1 cellular context compared by ENCODE assay signal in the genomic region with DNA sequence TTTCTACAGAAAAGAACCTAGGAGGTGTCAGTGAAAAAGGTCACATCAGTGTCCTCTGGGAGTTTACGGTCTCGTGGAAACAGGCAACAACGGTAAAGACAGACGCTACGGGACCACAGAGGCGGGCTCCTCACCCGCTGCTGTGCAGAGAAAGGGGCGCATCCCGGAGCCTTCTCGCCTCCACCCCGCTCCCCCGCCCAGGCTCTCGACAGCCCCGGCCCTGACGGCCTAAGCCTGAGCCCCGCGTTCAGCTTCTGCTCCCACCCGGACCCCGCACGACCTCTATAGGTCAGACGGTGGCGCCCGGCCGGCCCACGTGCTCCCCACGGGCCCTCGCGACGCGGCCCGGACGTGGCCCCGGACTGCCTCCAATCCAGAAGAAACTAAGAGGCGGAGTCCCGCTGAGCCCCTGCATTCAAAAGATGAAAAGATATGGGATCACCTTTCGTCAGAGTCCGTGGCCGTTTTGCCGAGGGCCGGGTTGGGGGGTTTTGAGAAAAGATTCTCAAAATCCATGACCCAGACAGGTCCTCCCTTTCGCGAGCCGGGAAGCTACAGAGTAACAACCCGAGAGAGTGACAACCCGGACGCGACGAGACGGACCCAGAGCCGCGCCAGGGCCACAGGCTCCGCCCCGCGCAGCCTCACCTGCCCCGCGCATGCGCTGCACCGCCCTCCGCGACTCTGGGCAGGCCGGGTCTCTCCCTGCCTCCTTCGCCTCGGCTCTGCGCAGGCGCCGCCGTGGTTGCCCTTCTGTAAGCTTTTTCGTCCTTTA.
TF ChIP-seq lines count a peak whose summit lies in the region.

A gene (minus strand): TSS at position 577 of the 775 bp plus-strand sequence. CDS start 61 bp downstream, at position 516.

TF ChIP-seq in HepG2, 621 proteins besides CTCF, POLR2A, EP300 and RAD21 (continued from another document and continues in another):
- TF ChIP-seq, protein P1, sequence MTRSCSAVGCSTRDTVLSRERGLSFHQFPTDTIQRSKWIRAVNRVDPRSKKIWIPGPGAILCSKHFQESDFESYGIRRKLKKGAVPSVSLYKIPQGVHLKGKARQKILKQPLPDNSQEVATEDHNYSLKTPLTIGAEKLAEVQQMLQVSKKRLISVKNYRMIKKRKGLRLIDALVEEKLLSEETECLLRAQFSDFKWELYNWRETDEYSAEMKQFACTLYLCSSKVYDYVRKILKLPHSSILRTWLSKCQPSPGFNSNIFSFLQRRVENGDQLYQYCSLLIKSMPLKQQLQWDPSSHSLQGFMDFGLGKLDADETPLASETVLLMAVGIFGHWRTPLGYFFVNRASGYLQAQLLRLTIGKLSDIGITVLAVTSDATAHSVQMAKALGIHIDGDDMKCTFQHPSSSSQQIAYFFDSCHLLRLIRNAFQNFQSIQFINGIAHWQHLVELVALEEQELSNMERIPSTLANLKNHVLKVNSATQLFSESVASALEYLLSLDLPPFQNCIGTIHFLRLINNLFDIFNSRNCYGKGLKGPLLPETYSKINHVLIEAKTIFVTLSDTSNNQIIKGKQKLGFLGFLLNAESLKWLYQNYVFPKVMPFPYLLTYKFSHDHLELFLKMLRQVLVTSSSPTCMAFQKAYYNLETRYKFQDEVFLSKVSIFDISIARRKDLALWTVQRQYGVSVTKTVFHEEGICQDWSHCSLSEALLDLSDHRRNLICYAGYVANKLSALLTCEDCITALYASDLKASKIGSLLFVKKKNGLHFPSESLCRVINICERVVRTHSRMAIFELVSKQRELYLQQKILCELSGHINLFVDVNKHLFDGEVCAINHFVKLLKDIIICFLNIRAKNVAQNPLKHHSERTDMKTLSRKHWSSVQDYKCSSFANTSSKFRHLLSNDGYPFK (CRISPR knock-in tag; IDR thresholded peaks at IDR 0.05; ENCODE audit: borderline replicate concordance), result peak; percentile 87
- TF ChIP-seq RORA (CRISPR knock-in tag; IDR thresholded peaks at IDR 0.05), result no peak
- TF ChIP-seq, protein P2, sequence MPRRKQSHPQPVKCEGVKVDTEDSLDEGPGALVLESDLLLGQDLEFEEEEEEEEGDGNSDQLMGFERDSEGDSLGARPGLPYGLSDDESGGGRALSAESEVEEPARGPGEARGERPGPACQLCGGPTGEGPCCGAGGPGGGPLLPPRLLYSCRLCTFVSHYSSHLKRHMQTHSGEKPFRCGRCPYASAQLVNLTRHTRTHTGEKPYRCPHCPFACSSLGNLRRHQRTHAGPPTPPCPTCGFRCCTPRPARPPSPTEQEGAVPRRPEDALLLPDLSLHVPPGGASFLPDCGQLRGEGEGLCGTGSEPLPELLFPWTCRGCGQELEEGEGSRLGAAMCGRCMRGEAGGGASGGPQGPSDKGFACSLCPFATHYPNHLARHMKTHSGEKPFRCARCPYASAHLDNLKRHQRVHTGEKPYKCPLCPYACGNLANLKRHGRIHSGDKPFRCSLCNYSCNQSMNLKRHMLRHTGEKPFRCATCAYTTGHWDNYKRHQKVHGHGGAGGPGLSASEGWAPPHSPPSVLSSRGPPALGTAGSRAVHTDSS (CRISPR knock-in tag; conservative IDR thresholded peaks at IDR 0.05), result no peak
- no peak; the same call in 1 of the 2 replicates for TF ChIP-seq ZNF251 (CRISPR knock-in tag; IDR thresholded peaks at IDR 0.05)
- TF ChIP-seq FIP1L1 (IDR thresholded peaks at IDR 0.05; ENCODE audit: borderline replicate concordance, insufficient read depth, low read depth, low read length), result no peak
- peak; percentile 82 for TF ChIP-seq GABPB1 (CRISPR knock-in tag; IDR thresholded peaks at IDR 0.05)
- peak; percentile 62; the same call in 1 of the 2 replicates for TF ChIP-seq ZNF674 (CRISPR knock-in tag; IDR thresholded peaks at IDR 0.05; ENCODE audit: low read depth)
- no peak for TF ChIP-seq ZNF879 (CRISPR knock-in tag; IDR thresholded peaks at IDR 0.05)
- no peak; the same call in none of the 2 replicates for TF ChIP-seq TGIF2 (CRISPR knock-in tag; IDR thresholded peaks at IDR 0.05)
- no peak for TF ChIP-seq GABPA (IDR thresholded peaks at IDR 0.05; ENCODE audit: low read depth, low read length)
- no peak for TF ChIP-seq GABPA (CRISPR knock-in tag; IDR thresholded peaks at IDR 0.05; ENCODE audit: low read depth)
- TF ChIP-seq ZNF552 (CRISPR knock-in tag; IDR thresholded peaks at IDR 0.05; ENCODE audit: borderline replicate concordance), result 0 out of 2 replicates have a peak, but pooled peaks have one; percentile 53
- TF ChIP-seq REL (CRISPR knock-in tag; conservative IDR thresholded peaks at IDR 0.05), result peak; percentile 79; the same call in 1 of the 2 replicates
- peak; percentile 80 for TF ChIP-seq HDAC2 (CRISPR knock-in tag; IDR thresholded peaks at IDR 0.05)
- TF ChIP-seq POGZ (CRISPR knock-in tag; IDR thresholded peaks at IDR 0.05), result peak; percentile 51
- TF ChIP-seq ZFP36L1 (CRISPR knock-in tag; IDR thresholded peaks at IDR 0.05), result 0 out of 2 replicates have a peak, but pooled peaks have one; percentile 31
- 0 out of 2 replicates have a peak, but pooled peaks have one; percentile 61 for TF ChIP-seq ZNF589 (CRISPR knock-in tag; conservative IDR thresholded peaks at IDR 0.05)
- peak; percentile 71; the same call in 1 of the 2 replicates for TF ChIP-seq REPIN1 (CRISPR knock-in tag; IDR thresholded peaks at IDR 0.05; ENCODE audit: borderline replicate concordance, low read depth)
- no peak for TF ChIP-seq NFIC (IDR thresholded peaks at IDR 0.05; ENCODE audit: low read length)
- peak; percentile 8; the same call in 1 of the 2 replicates for TF ChIP-seq CHD2 (IDR thresholded peaks at IDR 0.05; ENCODE audit: low read depth, low read length)
- peak; percentile 94 for TF ChIP-seq ZFP90 (CRISPR knock-in tag; IDR thresholded peaks at IDR 0.05; ENCODE audit: borderline replicate concordance)
- TF ChIP-seq, protein P3, sequence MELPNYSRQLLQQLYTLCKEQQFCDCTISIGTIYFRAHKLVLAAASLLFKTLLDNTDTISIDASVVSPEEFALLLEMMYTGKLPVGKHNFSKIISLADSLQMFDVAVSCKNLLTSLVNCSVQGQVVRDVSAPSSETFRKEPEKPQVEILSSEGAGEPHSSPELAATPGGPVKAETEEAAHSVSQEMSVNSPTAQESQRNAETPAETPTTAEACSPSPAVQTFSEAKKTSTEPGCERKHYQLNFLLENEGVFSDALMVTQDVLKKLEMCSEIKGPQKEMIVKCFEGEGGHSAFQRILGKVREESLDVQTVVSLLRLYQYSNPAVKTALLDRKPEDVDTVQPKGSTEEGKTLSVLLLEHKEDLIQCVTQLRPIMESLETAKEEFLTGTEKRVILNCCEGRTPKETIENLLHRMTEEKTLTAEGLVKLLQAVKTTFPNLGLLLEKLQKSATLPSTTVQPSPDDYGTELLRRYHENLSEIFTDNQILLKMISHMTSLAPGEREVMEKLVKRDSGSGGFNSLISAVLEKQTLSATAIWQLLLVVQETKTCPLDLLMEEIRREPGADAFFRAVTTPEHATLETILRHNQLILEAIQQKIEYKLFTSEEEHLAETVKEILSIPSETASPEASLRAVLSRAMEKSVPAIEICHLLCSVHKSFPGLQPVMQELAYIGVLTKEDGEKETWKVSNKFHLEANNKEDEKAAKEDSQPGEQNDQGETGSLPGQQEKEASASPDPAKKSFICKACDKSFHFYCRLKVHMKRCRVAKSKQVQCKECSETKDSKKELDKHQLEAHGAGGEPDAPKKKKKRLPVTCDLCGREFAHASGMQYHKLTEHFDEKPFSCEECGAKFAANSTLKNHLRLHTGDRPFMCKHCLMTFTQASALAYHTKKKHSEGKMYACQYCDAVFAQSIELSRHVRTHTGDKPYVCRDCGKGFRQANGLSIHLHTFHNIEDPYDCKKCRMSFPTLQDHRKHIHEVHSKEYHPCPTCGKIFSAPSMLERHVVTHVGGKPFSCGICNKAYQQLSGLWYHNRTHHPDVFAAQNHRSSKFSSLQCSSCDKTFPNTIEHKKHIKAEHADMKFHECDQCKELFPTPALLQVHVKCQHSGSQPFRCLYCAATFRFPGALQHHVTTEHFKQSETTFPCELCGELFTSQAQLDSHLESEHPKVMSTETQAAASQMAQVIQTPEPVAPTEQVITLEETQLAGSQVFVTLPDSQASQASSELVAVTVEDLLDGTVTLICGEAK (IDR thresholded peaks at IDR 0.05), result no peak
- TF ChIP-seq, protein P3 (CRISPR knock-in tag; IDR thresholded peaks at IDR 0.05), result peak; percentile 90
- TF ChIP-seq, protein P4, sequence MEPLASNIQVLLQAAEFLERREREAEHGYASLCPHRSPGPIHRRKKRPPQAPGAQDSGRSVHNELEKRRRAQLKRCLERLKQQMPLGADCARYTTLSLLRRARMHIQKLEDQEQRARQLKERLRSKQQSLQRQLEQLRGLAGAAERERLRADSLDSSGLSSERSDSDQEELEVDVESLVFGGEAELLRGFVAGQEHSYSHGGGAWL (CRISPR knock-in tag; IDR thresholded peaks at IDR 0.05), result peak; percentile 98
- peak; percentile 83 for TF ChIP-seq KDM2A (CRISPR knock-in tag; IDR thresholded peaks at IDR 0.05; ENCODE audit: borderline replicate concordance, low read depth)
- TF ChIP-seq TOE1 (CRISPR knock-in tag; IDR thresholded peaks at IDR 0.05), result no peak
- TF ChIP-seq, protein P5, sequence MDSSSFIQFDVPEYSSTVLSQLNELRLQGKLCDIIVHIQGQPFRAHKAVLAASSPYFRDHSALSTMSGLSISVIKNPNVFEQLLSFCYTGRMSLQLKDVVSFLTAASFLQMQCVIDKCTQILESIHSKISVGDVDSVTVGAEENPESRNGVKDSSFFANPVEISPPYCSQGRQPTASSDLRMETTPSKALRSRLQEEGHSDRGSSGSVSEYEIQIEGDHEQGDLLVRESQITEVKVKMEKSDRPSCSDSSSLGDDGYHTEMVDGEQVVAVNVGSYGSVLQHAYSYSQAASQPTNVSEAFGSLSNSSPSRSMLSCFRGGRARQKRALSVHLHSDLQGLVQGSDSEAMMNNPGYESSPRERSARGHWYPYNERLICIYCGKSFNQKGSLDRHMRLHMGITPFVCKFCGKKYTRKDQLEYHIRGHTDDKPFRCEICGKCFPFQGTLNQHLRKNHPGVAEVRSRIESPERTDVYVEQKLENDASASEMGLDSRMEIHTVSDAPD (CRISPR knock-in tag; IDR thresholded peaks at IDR 0.05), result no peak
- TF ChIP-seq ZNF841 (CRISPR knock-in tag; IDR thresholded peaks at IDR 0.05; ENCODE audit: borderline replicate concordance), result 0 out of 2 replicates have a peak, but pooled peaks have one; percentile 19
- TF ChIP-seq SNRNP70 (IDR thresholded peaks at IDR 0.05; ENCODE audit: low read depth, low read length), result no peak
- peak; percentile 79; the same call in 1 of the 2 replicates for TF ChIP-seq ZNF792 (CRISPR knock-in tag; IDR thresholded peaks at IDR 0.05)
- TF ChIP-seq RBAK (CRISPR knock-in tag; IDR thresholded peaks at IDR 0.05), result no peak
- no peak for TF ChIP-seq MLLT10 (CRISPR knock-in tag; IDR thresholded peaks at IDR 0.05)
- no peak for TF ChIP-seq ZKSCAN1 (IDR thresholded peaks at IDR 0.05; ENCODE audit: low read length)
- no peak for TF ChIP-seq SP1 (IDR thresholded peaks at IDR 0.05)
- TF ChIP-seq SP1 (CRISPR knock-in tag; IDR thresholded peaks at IDR 0.05), result peak; percentile 44; the same call in 1 of the 2 replicates
- TF ChIP-seq ZNF430 (CRISPR knock-in tag; IDR thresholded peaks at IDR 0.05), result peak; percentile 85
- TF ChIP-seq, protein P6, sequence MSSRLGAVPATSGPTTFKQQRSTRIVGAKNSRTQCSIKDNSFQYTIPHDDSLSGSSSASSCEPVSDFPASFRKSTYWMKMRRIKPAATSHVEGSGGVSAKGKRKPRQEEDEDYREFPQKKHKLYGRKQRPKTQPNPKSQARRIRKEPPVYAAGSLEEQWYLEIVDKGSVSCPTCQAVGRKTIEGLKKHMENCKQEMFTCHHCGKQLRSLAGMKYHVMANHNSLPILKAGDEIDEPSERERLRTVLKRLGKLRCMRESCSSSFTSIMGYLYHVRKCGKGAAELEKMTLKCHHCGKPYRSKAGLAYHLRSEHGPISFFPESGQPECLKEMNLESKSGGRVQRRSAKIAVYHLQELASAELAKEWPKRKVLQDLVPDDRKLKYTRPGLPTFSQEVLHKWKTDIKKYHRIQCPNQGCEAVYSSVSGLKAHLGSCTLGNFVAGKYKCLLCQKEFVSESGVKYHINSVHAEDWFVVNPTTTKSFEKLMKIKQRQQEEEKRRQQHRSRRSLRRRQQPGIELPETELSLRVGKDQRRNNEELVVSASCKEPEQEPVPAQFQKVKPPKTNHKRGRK (CRISPR knock-in tag; IDR thresholded peaks at IDR 0.05), result 0 out of 2 replicates have a peak, but pooled peaks have one; percentile 47
- peak; percentile 60 for TF ChIP-seq RARA (CRISPR knock-in tag; IDR thresholded peaks at IDR 0.05)
- TF ChIP-seq, protein P7, sequence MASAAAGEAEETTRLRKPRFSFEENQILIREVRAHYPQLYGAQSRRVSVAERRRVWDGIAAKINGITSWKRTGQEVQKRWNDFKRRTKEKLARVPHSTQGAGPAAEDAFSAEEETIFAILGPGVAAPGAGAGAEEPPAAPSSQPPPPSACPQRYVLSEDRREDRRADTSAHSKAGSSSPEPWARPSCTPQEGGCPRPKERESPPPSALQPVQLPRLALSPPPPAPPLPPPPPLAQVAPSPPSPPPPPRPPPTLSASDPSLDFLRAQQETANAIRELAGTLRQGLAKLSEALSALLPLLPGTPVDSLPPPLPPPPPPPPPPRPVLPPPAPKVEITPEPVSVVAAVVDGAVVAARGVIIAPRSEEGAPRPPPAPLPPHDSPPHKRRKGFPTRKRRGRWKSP (CRISPR knock-in tag; IDR thresholded peaks at IDR 0.05), result peak; percentile 96
